In the genomic region with DNA sequence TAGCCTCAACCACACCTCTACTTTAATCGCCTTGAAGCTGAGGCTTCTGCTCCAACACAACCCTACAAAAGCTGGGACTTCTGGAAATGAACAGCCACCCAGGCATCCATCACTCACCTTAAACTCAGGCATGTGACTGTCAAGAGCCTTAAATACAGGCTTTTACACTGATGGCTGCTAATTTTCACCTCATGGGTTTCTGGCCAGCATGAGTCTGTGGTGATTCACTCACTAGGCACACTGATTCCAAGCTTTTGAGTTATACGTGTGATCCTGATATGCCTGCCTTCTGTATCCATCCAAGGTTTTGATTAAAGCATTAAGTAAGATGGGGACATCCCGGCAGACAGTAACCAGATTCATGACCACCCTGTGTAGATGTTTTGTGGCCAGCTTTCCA, we compare ENCODE assay signal across 1 cellular context.
TF ChIP-seq lines count a peak whose summit lies in the region.

No MANE protein-coding gene starts in this region.

TF ChIP-seq in GM12891, 5 proteins besides CTCF, POLR2A, EP300 and RAD21:
- no peak for TF ChIP-seq POU2F2 (IDR thresholded peaks at IDR 0.05; ENCODE audit: low read depth, low read length)
- peak; percentile 44; the same call in 1 of the 2 replicates for TF ChIP-seq POLR2AphosphoS5 (IDR thresholded peaks at IDR 0.05; ENCODE audit: low read depth, low read length)
